In genomic region chr4:81039351-81040174, GRCh38 we compare ENCODE assay signal across 12 cellular contexts. TPM values are rescaled to one million over a fixed set of nuclear protein-coding genes. Genes with fewer than 3 reads are reported as not detected.
A peak's percentile ranks its signal among the peaks of the same experiment; 100 is the strongest.
DNase-seq lines count a peak whose midpoint lies in the region; ATAC-seq, FAIRE-seq and TF ChIP-seq lines count a peak whose summit lies in the region.
"Had no signal": no experiment of that assay in that cellular context is flagged by ENCODE, and none has a peak within 500 bp of the region (broad histone marks: within the 10 kb centered on the region; RNA-seq: fewer than 3 reads in every experiment).

No MANE protein-coding gene starts in this region.

- H3K27ac ChIP-seq in HepG2 (ENCODE audit: extremely low read length, insufficient read depth, low read length) (no peak overlapping the region), right lobe of liver (no peak overlapping the region), OCI-LY1 (ENCODE audit: low read depth, low read length, poor library complexity, severe bottlenecking) (peak overlapping the region; percentile 95), upper lobe of right lung (no peak overlapping the region)
- H3K27ac ChIP-seq: A549 had no signal

- H3K27me3 ChIP-seq in HepG2 (ENCODE audit: control insufficient read depth in 1 of 2, insufficient read depth in 2 of 2, low read length in 2 of 2) (no peaks in the 10 kb centered on the region), right lobe of liver (peaks cover 0 to 4% of the 10 kb centered on the region in 2 donors), OCI-LY1 (ENCODE audit: insufficient read depth, low read length) (no peaks in the 10 kb centered on the region), upper lobe of right lung (no peaks in the 10 kb centered on the region)

- H3F3A ChIP-seq in OCI-LY1 (ENCODE audit: insufficient read depth, low read length): 0 out of 2 replicates have a peak, but pooled peaks cover 9% of the 10 kb centered on the region

- H3K4me2 ChIP-seq in HepG2 (ENCODE audit: low read depth, low read length) (no peak overlapping the region), OCI-LY1 (ENCODE audit: low read length) (peak overlapping the region; percentile 63)
- H3K4me2 ChIP-seq: A549 had no signal

- no peak for TF ChIP-seq RAD21 in HepG2 (CRISPR knock-in tag; IDR thresholded peaks at IDR 0.05)

- CTCF ChIA-PET in HepG2 (lab: Yijun Ruan, JAX; ENCODE audit: low intra/inter-chr PET ratio, low total read pairs): interaction anchor here (1.3 to 1.5 kb wide), 2 partner anchors 674 to 678 kb away, joined by 5 to 11 read pairs; no protein-coding TSS in a partner anchor

- TF ChIP-seq CTCF in HepG2 (CRISPR knock-in tag; IDR thresholded peaks at IDR 0.05): no peak
- TF ChIP-seq CTCF in right lobe of liver (IDR thresholded peaks at IDR 0.05): no peak
- TF ChIP-seq CTCF in OCI-LY1 (IDR thresholded peaks at IDR 0.05; ENCODE audit: low read length): no peak
- no peak for TF ChIP-seq CTCF in upper lobe of right lung (IDR thresholded peaks at IDR 0.05)

- H2AFZ ChIP-seq in HepG2 (ENCODE audit: low read length) (no peak overlapping the region), OCI-LY1 (ENCODE audit: low read length) (no peak overlapping the region)

- FAIRE-seq in HepG2 (lab: Jason Lieb, UNC): no peak
- FAIRE-seq: A549 had no signal

- TF ChIP-seq POLR2A in HepG2 (IDR thresholded peaks at IDR 0.05; ENCODE audit: insufficient read depth in 1 of 2, low read depth in 2 of 2, low read length in 2 of 2) (no peak), right lobe of liver (IDR thresholded peaks at IDR 0.05) (no peak)

- no peaks in the 10 kb centered on the region for H3K36me3 ChIP-seq in HepG2 (replicated peaks in 1 of 2; ENCODE audit: control insufficient read depth in 1 of 2, insufficient read depth in 2 of 2, low read length in 2 of 2)
- H3K36me3 ChIP-seq in right lobe of liver: no peaks in the 10 kb centered on the region
- peaks cover 68% of the 10 kb centered on the region for H3K36me3 ChIP-seq in OCI-LY1 (ENCODE audit: insufficient read depth, low read length)
- H3K36me3 ChIP-seq in upper lobe of right lung: no peaks in the 10 kb centered on the region
- H3K36me3 ChIP-seq: tibial nerve had no signal

- no peak overlapping the region for H3K9ac ChIP-seq in HepG2 (ENCODE audit: insufficient read depth, low read depth, low read length)
- peak overlapping the region; percentile 50 for H3K9ac ChIP-seq in OCI-LY1 (ENCODE audit: low read length)

- intact Hi-C loops in HepG2 (cut with micrococcal nuclease; ENCODE audit: unreplicated experiment): loop anchor here (2.0 kb wide), 1 partner anchor 421 kb away; no protein-coding TSS in a partner anchor
- intact Hi-C loops in right lobe of liver (cut with DNase I): no loop called here
- intact Hi-C loops in upper lobe of right lung (cut with DNase I): no loop called here

- H3K4me3 ChIP-seq in HepG2 (replicated peaks in 1 of 3; ENCODE audit: insufficient read depth in 1 of 3, low read depth in 2 of 3, low read length in 3 of 3) (no peak overlapping the region), right lobe of liver (no peak overlapping the region), OCI-LY1 (ENCODE audit: low read depth, low read length, poor library complexity, severe bottlenecking) (peak overlapping the region; percentile 38), upper lobe of right lung (no peak overlapping the region)
- H3K4me3 ChIP-seq: A549, tibial nerve had no signal

- no TSS peak for BruUV-seq in HepG2 (replicated peaks; lab: Mats Ljungman, UMichigan)

- no peaks in the 10 kb centered on the region for H3K79me2 ChIP-seq in HepG2 (ENCODE audit: insufficient read depth, low read length)
- H3K79me2 ChIP-seq in OCI-LY1 (ENCODE audit: insufficient read depth, low read length): peaks cover 86% of the 10 kb centered on the region

- no peaks in the 10 kb centered on the region for H3K9me3 ChIP-seq in HepG2 (ENCODE audit: low read length)
- H3K9me3 ChIP-seq in right lobe of liver: no peaks in the 10 kb centered on the region
- no peaks in the 10 kb centered on the region for H3K9me3 ChIP-seq in OCI-LY1 (ENCODE audit: low read length)
- no peaks in the 10 kb centered on the region for H3K9me3 ChIP-seq in upper lobe of right lung
- H3K9me3 ChIP-seq: A549, tibial nerve had no signal

- no peaks in the 10 kb centered on the region for H3K9me2 ChIP-seq in OCI-LY1 (ENCODE audit: low read depth, low read length)

- in situ Hi-C loops in HepG2 (cut with HindIII; ENCODE audit: extremely low pct_ligation_motif_present, low pct_unique_long_range_greater_than_20kb): loop anchor here (5.0 kb wide), 1 partner anchor 672 kb away; no protein-coding TSS in a partner anchor

- under 1% methylated on average over 5 of the region's 5 CpGs for WGBS in HepG2 (ENCODE audit: low lambda C conversion rate)
- 26% methylated on average over 5 of the region's 5 CpGs for WGBS in right lobe of liver (ENCODE audit: insufficient coverage, low coverage, low lambda C conversion rate, missing lambda C conversion rate)

- POLR2A ChIA-PET in HepG2 (lab: Yijun Ruan, JAX): no interaction called here

- no peak for TF ChIP-seq EP300 in HepG2 (IDR thresholded peaks at IDR 0.05; ENCODE audit: low read depth in 2 of 2, low read length in 2 of 2)
- TF ChIP-seq EP300 in HepG2 (CRISPR knock-in tag; IDR thresholded peaks at IDR 0.05; ENCODE audit: borderline replicate concordance): no peak

- ATAC-seq in HepG2: no peak
- no peak for ATAC-seq in right lobe of liver
- peak; percentile 94 for ATAC-seq in upper lobe of right lung

- DNase-seq in HepG2 (ENCODE audit: low spot score) (no peak), right lobe of liver (no peak), germinal center (ENCODE audit: low spot score) (peak; percentile 8), upper lobe of right lung (no peak), T-helper 1 cell (no peak), iPS-NIHi11 (ENCODE audit: low spot score) (no peak), NCI-H1930 (lab: John Stamatoyannopoulos, UW) (no peak)
- DNase-seq: COR-L47 had no signal

- H4K20me1 ChIP-seq in HepG2 (ENCODE audit: insufficient read depth, low read length) (no peaks in the 10 kb centered on the region), OCI-LY1 (ENCODE audit: insufficient read depth, low read length) (no peaks in the 10 kb centered on the region)

- no peaks in the 10 kb centered on the region for H3K4me1 ChIP-seq in HepG2 (ENCODE audit: insufficient read depth, low read length)
- no peaks in the 10 kb centered on the region for H3K4me1 ChIP-seq in right lobe of liver
- H3K4me1 ChIP-seq in OCI-LY1 (ENCODE audit: insufficient read depth, low read length, severe bottlenecking): peaks cover 69% of the 10 kb centered on the region
- H3K4me1 ChIP-seq in upper lobe of right lung: no peaks in the 10 kb centered on the region
- H3K4me1 ChIP-seq: A549, tibial nerve had no signal

TF ChIP-seq in HepG2, 621 proteins besides CTCF, POLR2A, EP300 and RAD21:
- TF ChIP-seq CEBPB (IDR thresholded peaks at IDR 0.05; ENCODE audit: borderline replicate concordance, low read depth, low read length): peak; percentile 25; the same call in 1 of the 2 replicates
- no peak for TF ChIP-seq CSRNP1 (CRISPR knock-in tag; IDR thresholded peaks at IDR 0.05)
- TF ChIP-seq ZNF746 (CRISPR knock-in tag; IDR thresholded peaks at IDR 0.05): no peak

RNA-seq across cellular contexts. Expression of gene BMP3, which starts 9.1 kb away (rescaled TPM):
- total RNA-seq in HepG2 (2016; rRNA removed; fragmentation: Illumina TruSeq; extraction: Trizol) (not detected in 2 replicates), right lobe of liver (not detected), upper lobe of right lung (15.5 TPM)
- not detected in 2 replicates for total RNA-seq in HepG2 (2016; cell fraction: cytosol; rRNA removed; fragmentation: Illumina TruSeq; extraction: Trizol; ENCODE audit: low read depth)
- total RNA-seq in HepG2 (2016; cell fraction: insoluble cytoplasmic fraction; rRNA removed; fragmentation: Illumina TruSeq; extraction: Trizol): not detected in 2 replicates
- not detected in 2 replicates for total RNA-seq in HepG2 (2016; cell fraction: membrane; rRNA removed; fragmentation: Illumina TruSeq; extraction: Trizol)
- not detected in 2 replicates for total RNA-seq in HepG2 (2016; cell fraction: nucleus; rRNA removed; fragmentation: Illumina TruSeq; extraction: Trizol)
- polyA plus RNA-seq in HepG2 (2011; rRNA removed): 0.01 TPM in 1 of 2 replicates, not detected in the other
- not detected in 2 replicates for polyA plus RNA-seq in HepG2 (2011; cell fraction: cytosol; rRNA removed)
- polyA plus RNA-seq in HepG2 (2011; cell fraction: nucleus; rRNA removed): not detected in 2 replicates
- polyA plus RNA-seq in HepG2 (2012): not detected in 2 replicates
- not detected in 2 replicates for polyA plus RNA-seq in HepG2 (2016; cell fraction: cytosol; fragmentation: Illumina TruSeq; extraction: Trizol; ENCODE audit: low read depth)
- not detected in 2 replicates for polyA plus RNA-seq in HepG2 (2016; cell fraction: insoluble cytoplasmic fraction; fragmentation: Illumina TruSeq; extraction: Trizol; ENCODE audit: low read depth)
- polyA plus RNA-seq in HepG2 (2016; cell fraction: membrane; fragmentation: Illumina TruSeq; extraction: Trizol; ENCODE audit: low read depth): not detected in 2 replicates
- polyA plus RNA-seq in HepG2 (2016; cell fraction: nucleus; fragmentation: Illumina TruSeq; extraction: Trizol; ENCODE audit: insufficient read depth, low read depth): not detected in 2 replicates
- not detected in 2 replicates for polyA minus RNA-seq in HepG2 (2011; rRNA and poly(A)+ RNA removed; ENCODE audit: low replicate concordance)
- polyA minus RNA-seq in HepG2 (2011; cell fraction: cytosol; rRNA and poly(A)+ RNA removed): not detected in 2 replicates
- not detected in 2 replicates for polyA minus RNA-seq in HepG2 (2011; cell fraction: nucleus; rRNA and poly(A)+ RNA removed)
- total RNA-seq: T-helper 1 cell treated with Interleukin-12 subunit alpha and Interleukin-12 subunit beta and Interleukin-4 antibody, amounts not matched to agents 30 ng/mL and 1 ng/mL, for 36 hours had no signal
- polyA plus RNA-seq: A549 had no signal

Comparison
In these comparisons a context has a peak if more than half of its experiments do, and no peak if none do; other contexts are left out.
1. RNA of gene BMP3, which starts 9.1 kb away (total RNA-seq): 15.5 TPM in upper lobe of right lung (single experiment); not detected in HepG2 and not detected in right lobe of liver; every median in the first group is over 10 times any median in the second.